In genomic region chr20:17995967-17996819, GRCh38 we compare ENCODE assay signal across 9 cellular contexts. TPM values are rescaled to one million over a fixed set of nuclear protein-coding genes. Genes with fewer than 3 reads are reported as not detected.
DNase-seq lines count a peak whose midpoint lies in the region; ATAC-seq and TF ChIP-seq lines count a peak whose summit lies in the region.
"Had no signal": no experiment of that assay in that cellular context is flagged by ENCODE, and none has a peak within 500 bp of the region (broad histone marks: within the 10 kb centered on the region; RNA-seq: fewer than 3 reads in every experiment).

No MANE protein-coding gene starts in this region.

- peaks cover 2% of the 10 kb centered on the region for H3K27me3 Mint-ChIP-seq in HFFc6 (ENCODE audit: insufficient read depth)
- H3K27me3 Mint-ChIP-seq in activated CD8-positive, alpha-beta T cell treated with anti-CD3 and anti-CD28 coated beads, Interleukin-2, amount 10 ng/mL, durations not matched to agents 7 days and 5 days (ENCODE audit: low read depth), result peaks cover 2% of the 10 kb centered on the region

- ATAC-seq in activated CD8-positive, alpha-beta T cell treated with anti-CD3 and anti-CD28 coated beads, Interleukin-2, amount 10 ng/mL, durations not matched to agents 7 days and 5 days, result peak; percentile 49
- ATAC-seq in omental fat pad (ENCODE audit: low FRiP score), result peak; percentile 81
- no peak for ATAC-seq in HG02973 (IDR thresholded peaks at IDR 0.05; ENCODE audit: unreplicated experiment)

- no peak overlapping the region for H3K27ac Mint-ChIP-seq in HFFc6
- H3K27ac Mint-ChIP-seq in activated CD8-positive, alpha-beta T cell treated with anti-CD3 and anti-CD28 coated beads, Interleukin-2, amount 10 ng/mL, durations not matched to agents 7 days and 5 days, result peak overlapping the region; percentile 57
- H3K27ac Mint-ChIP-seq: stimulated activated naive CD8-positive, alpha-beta T cell treated with anti-CD3 and anti-CD28 coated beads, Interleukin-15, Interleukin-2, amounts not matched to agents 100 ng/mL and 50 ng/mL, for 24 hours had no signal

- H3K9me3 Mint-ChIP-seq in HFFc6, result no peaks in the 10 kb centered on the region
- H3K9me3 Mint-ChIP-seq in activated CD8-positive, alpha-beta T cell treated with anti-CD3 and anti-CD28 coated beads, Interleukin-2, amount 10 ng/mL, durations not matched to agents 7 days and 5 days (ENCODE audit: insufficient read depth), result no peaks in the 10 kb centered on the region
- H3K9me3 Mint-ChIP-seq: stimulated activated naive CD8-positive, alpha-beta T cell treated with anti-CD3 and anti-CD28 coated beads, Interleukin-15, Interleukin-2, amounts not matched to agents 100 ng/mL and 50 ng/mL, for 24 hours had no signal

- peak; percentile 97 for TF ChIP-seq CTCF in HFFc6 (IDR thresholded peaks at IDR 0.05)
- TF ChIP-seq CTCF in omental fat pad (IDR thresholded peaks at IDR 0.05), result peak in 2 of 3 donors; percentile 90 to 96

- CTCF ChIA-PET in activated CD8-positive, alpha-beta T cell treated with anti-CD3 and anti-CD28 coated beads, Interleukin-2, amount 10 ng/mL, durations not matched to agents 7 days and 5 days (lab: Charles Lee), result interaction anchor here (0.9 to 8.6 kb wide), 16 partner anchors 13 to 492 kb away, joined by 3 to 100 read pairs (median 4); partner anchors contain the start of genes MGME1 and SNX5

- POLR2A ChIA-PET in activated CD8-positive, alpha-beta T cell treated with anti-CD3 and anti-CD28 coated beads, Interleukin-2, amount 10 ng/mL, durations not matched to agents 7 days and 5 days (lab: Charles Lee), result interaction anchor here (0.8 to 1.8 kb wide), 2 partner anchors 25 to 29 kb away, joined by 4 read pairs; no protein-coding TSS in a partner anchor

- DNase-seq in Daoy (ENCODE audit: low read depth) (peak; percentile 54), HFFc6 (peak; percentile 60), NCI-H524 (lab: John Stamatoyannopoulos, UW) (peak; percentile 31 to 57), fibroblast of the conjunctiva (ENCODE audit: low read depth) (peak; percentile 52), omental fat pad (ENCODE audit: low spot score) (no peak), GF-D8 (lab: John Stamatoyannopoulos, UW) (no peak)
- DNase-seq in activated CD8-positive, alpha-beta T cell treated with anti-CD3 and anti-CD28 coated beads, Interleukin-2, amount 10 ng/mL, durations not matched to agents 7 days and 5 days, result peak; percentile 63

- peak overlapping the region; percentile 65; the same call in 1 of the 2 replicates for H3K4me3 Mint-ChIP-seq in HFFc6
- no peak overlapping the region for H3K4me3 Mint-ChIP-seq in activated CD8-positive, alpha-beta T cell treated with anti-CD3 and anti-CD28 coated beads, Interleukin-2, amount 10 ng/mL, durations not matched to agents 7 days and 5 days
- H3K4me3 Mint-ChIP-seq: stimulated activated naive CD8-positive, alpha-beta T cell treated with anti-CD3 and anti-CD28 coated beads, Interleukin-15, Interleukin-2, amounts not matched to agents 100 ng/mL and 50 ng/mL, for 24 hours had no signal

- H3K4me1 Mint-ChIP-seq in HFFc6 (ENCODE audit: low read depth), result peaks cover 22% of the 10 kb centered on the region
- H3K4me1 Mint-ChIP-seq in activated CD8-positive, alpha-beta T cell treated with anti-CD3 and anti-CD28 coated beads, Interleukin-2, amount 10 ng/mL, durations not matched to agents 7 days and 5 days (ENCODE audit: low read depth), result peaks cover 40% of the 10 kb centered on the region

- no peaks in the 10 kb centered on the region for H3K36me3 Mint-ChIP-seq in HFFc6 (ENCODE audit: low read depth)
- H3K36me3 Mint-ChIP-seq in activated CD8-positive, alpha-beta T cell treated with anti-CD3 and anti-CD28 coated beads, Interleukin-2, amount 10 ng/mL, durations not matched to agents 7 days and 5 days (ENCODE audit: low read depth), result peaks cover 8% of the 10 kb centered on the region

RNA-seq across cellular contexts. Expression of gene MGME1, which starts 27.4 kb away (rescaled TPM):
- total RNA-seq in Daoy (2014; rRNA removed; shearing (Covaris generic)), result 8.3 and 12.1 TPM in 2 replicates
- 10 to 100 TPM; 12.7 to 19.2 (median 17.9) TPM for total RNA-seq in HFFc6 (2021; fragmentation: NEBNext Ultra II Directional; extraction: Animal tissue kit (Norgen Biotek cat#: 25700))
- total RNA-seq in activated CD8-positive, alpha-beta T cell treated with anti-CD3 and anti-CD28 coated beads, Interleukin-2, amount 10 ng/mL, durations not matched to agents 7 days and 5 days, result 10 to 100 TPM; 39.4 to 46.9 TPM
- 10 to 100 TPM in 1 of 4 donors, 1 to 10 TPM in 3; 5.8 to 12.3 (median 7.3) TPM for total RNA-seq in omental fat pad

RNA-seq across cellular contexts. Expression of gene SNX5, which starts 27.6 kb away (rescaled TPM):
- 129 and 152 TPM in 2 replicates for total RNA-seq in Daoy (2014; rRNA removed; shearing (Covaris generic))
- total RNA-seq in HFFc6 (2021; fragmentation: NEBNext Ultra II Directional; extraction: Animal tissue kit (Norgen Biotek cat#: 25700)), result 10 to 100 TPM; 69.6 to 97.5 (median 81.8) TPM
- total RNA-seq in activated CD8-positive, alpha-beta T cell treated with anti-CD3 and anti-CD28 coated beads, Interleukin-2, amount 10 ng/mL, durations not matched to agents 7 days and 5 days, result 100 to 1,000 TPM; 168 to 177 TPM
- 100 to 1,000 TPM; 101 to 232 (median 110) TPM for total RNA-seq in omental fat pad

Comparison
In these comparisons a context has a peak if more than half of its experiments do, and no peak if none do; other contexts are left out.
1. DNase-seq: peak in Daoy (single experiment), HFFc6 (single experiment), NCI-H524 (2 of 2), activated CD8-positive, alpha-beta T cell treated with anti-CD3 and anti-CD28 coated beads, Interleukin-2, amount 10 ng/mL, durations not matched to agents 7 days and 5 days (single experiment) and fibroblast of the conjunctiva (single experiment); none in omental fat pad (single experiment) and GF-D8 (single experiment).